In the genomic region with DNA sequence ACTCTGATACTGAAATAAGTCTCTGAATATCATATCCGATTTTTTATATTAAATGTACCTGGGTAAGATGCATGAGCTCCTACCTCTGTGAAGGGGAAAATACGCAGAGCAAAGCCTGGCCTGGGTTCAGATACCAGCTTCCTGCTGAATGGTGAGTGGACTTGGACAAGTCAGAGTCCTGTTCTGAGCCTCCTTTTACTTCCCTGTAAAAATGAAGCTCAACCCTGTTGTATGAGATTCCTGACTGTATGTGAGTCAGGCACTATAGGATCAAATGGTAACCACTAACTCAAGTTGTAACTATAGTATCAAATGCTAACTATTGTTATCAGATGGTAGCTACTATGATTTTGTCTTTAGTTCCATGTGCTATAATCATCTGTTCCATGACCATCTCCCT, we compare ENCODE assay signal across 27 cellular contexts.
DNase-seq lines count a peak whose midpoint lies in the region; ATAC-seq and TF ChIP-seq lines count a peak whose summit lies in the region.
"Had no signal": no experiment of that assay in that cellular context is flagged by ENCODE, and none has a peak within 500 bp of the region (broad histone marks: within the 10 kb centered on the region; RNA-seq: fewer than 3 reads in every experiment).

No MANE protein-coding gene starts in this region.

- ATAC-seq in left colon (peak; percentile 69), mucosa of descending colon (peak; percentile 81), GM21526 (IDR thresholded peaks at IDR 0.05; ENCODE audit: low FRiP score, unreplicated experiment) (no peak)
- ATAC-seq: A549; CD8-positive, alpha-beta T cell had no signal

- intact Hi-C loops in left colon (cut with DNase I, micrococcal nuclease) = no loop called here
- intact Hi-C loops in mucosa of descending colon (cut with DNase I, micrococcal nuclease) = no loop called here

- H3K4me3 ChIP-seq in mucosa of descending colon = no peak overlapping the region
- H3K4me3 ChIP-seq: A549; BLaER1; BLaER1 treated with 17β-estradiol and CSF1 and Interleukin-3, amounts not matched to agents 10 nM and 100 nM had no signal

- DNase-seq in left colon (no peak), mucosa of descending colon (no peak), GM20000 (ENCODE audit: low spot score) (no peak)
- DNase-seq: 8988T; ACHN; AML-193; BE2C; C1 segment of cervical spinal cord; Caco-2; Calu3; CD4-positive, alpha-beta memory T cell; CD4-positive, alpha-beta T cell; CD4-positive, CD25-positive, alpha-beta regulatory T cell; CD8-positive, alpha-beta memory T cell; CD8-positive, alpha-beta T cell; COR-L47; DMS 273 treated with DMSO at 0.1 percent for 48 hours; DMS153; DMS53; DMS79; DMS79 treated with DMSO at 0.1 percent for 48 hours; DND-41; EL had no signal

- no peaks in the 10 kb centered on the region for H3K9me3 ChIP-seq in mucosa of descending colon
- H3K9me3 ChIP-seq: A549; BE2C; BLaER1; BLaER1 treated with 17β-estradiol and CSF1 and Interleukin-3, amounts not matched to agents 10 nM and 100 nM; Caco-2 had no signal

- no peaks in the 10 kb centered on the region for H3K36me3 ChIP-seq in mucosa of descending colon (ENCODE audit: low read depth)
- H3K36me3 ChIP-seq: BE2C; BLaER1; BLaER1 treated with 17β-estradiol and CSF1 and Interleukin-3, amounts not matched to agents 10 nM and 100 nM had no signal

- no peaks in the 10 kb centered on the region for H3K4me1 ChIP-seq in mucosa of descending colon (ENCODE audit: low read depth)
- H3K4me1 ChIP-seq: A549; BE2C; BLaER1; BLaER1 treated with 17β-estradiol and CSF1 and Interleukin-3, amounts not matched to agents 10 nM and 100 nM; Caco-2 had no signal

- no peak for TF ChIP-seq CTCF in mucosa of descending colon (IDR thresholded peaks at IDR 0.05)
- no peak for TF ChIP-seq CTCF in GM20000 (IDR thresholded peaks at IDR 0.05; ENCODE audit: extremely low read depth, missing control alignments)
